In the genomic region with DNA sequence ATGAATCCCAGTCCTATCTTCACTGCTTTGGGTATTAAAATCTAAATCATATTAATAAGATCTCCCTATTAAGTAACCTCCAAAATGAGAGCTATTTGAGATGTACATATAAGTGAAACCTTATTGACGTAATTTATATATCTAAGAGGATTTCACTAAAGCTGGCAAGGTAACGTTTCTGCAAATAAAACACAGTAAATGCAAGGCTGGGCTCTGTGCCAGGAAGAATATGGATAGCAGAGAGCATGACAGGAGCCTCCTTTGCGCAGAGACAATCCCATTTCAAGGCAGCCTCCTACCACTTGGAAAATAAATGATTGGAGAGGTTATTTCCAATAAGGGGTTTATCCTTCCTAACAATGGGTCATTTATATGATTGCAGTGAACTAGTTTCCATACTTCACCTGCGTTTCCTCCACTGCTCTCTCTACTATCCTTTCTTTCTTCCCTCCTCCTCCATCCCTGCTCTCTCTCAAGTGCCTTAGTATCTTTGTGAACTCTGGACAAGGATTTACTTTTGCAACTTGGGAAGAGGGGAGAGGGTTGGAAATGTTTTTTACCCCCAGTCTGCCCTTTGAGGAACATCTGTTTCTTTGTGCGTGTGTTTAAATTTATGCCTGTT, we compare ENCODE assay signal across 8 cellular contexts. TPM values are rescaled to one million over a fixed set of nuclear protein-coding genes. Genes with fewer than 3 reads are reported as not detected.
DNase-seq lines count a peak whose midpoint lies in the region; ATAC-seq and TF ChIP-seq lines count a peak whose summit lies in the region.

No MANE protein-coding gene starts in this region.

- TF ChIP-seq CTCF in HFFc6 (IDR thresholded peaks at IDR 0.05) (no peak), endothelial cell (IDR thresholded peaks at IDR 0.05; ENCODE audit: unreplicated experiment) (no peak), gastrocnemius medialis (IDR thresholded peaks at IDR 0.05 in 4 of 5, conservative IDR thresholded peaks at IDR 0.05 in 1 of 5) (no peak), GM10248 (IDR thresholded peaks at IDR 0.05; ENCODE audit: control extremely low read depth, extremely low read depth, low read depth, missing control alignments) (no peak)

- H3K4me1 Mint-ChIP-seq in HFFc6 (ENCODE audit: low read depth) (peaks cover 58% of the 10 kb centered on the region), endothelial cell (ENCODE audit: unreplicated experiment) (peaks cover 48% of the 10 kb centered on the region)

- ATAC-seq in gastrocnemius medialis (no peak), HG03159 (IDR thresholded peaks at IDR 0.05; ENCODE audit: unreplicated experiment) (no peak)

- no peak for DNase-seq in HFFc6
- peak; percentile 71 for DNase-seq in NCI-H82 treated with DMSO at 0.1 percent for 48 hours (lab: John Stamatoyannopoulos, UW; ENCODE audit: unreplicated experiment)
- DNase-seq in endothelial cell (ENCODE audit: low spot score): no peak
- no peak for DNase-seq in gastrocnemius medialis
- DNase-seq in occipital lobe (lab: John Stamatoyannopoulos, UW): no peak
- DNase-seq in GM10248 (ENCODE audit: extremely low spot score): no peak
- DNase-seq in posterior vena cava (ENCODE audit: low spot score): no peak

- peak overlapping the region; percentile 90 to 96 (median 95) for H3K27ac ChIP-seq in gastrocnemius medialis

- TF ChIP-seq POLR2A in gastrocnemius medialis (IDR thresholded peaks at IDR 0.05): no peak

- intact Hi-C loops in gastrocnemius medialis (cut with DNase I; ENCODE audit: low total_unique reads) (no loop called here), posterior vena cava (cut with DNase I) (no loop called here)

- H3K36me3 ChIP-seq in gastrocnemius medialis: no peaks in the 10 kb centered on the region

- H3K9me3 ChIP-seq in gastrocnemius medialis: no peaks in the 10 kb centered on the region

- H3K27ac Mint-ChIP-seq in HFFc6 (peak overlapping the region; percentile 62), endothelial cell (ENCODE audit: unreplicated experiment) (no peak overlapping the region)

- H3K27me3 Mint-ChIP-seq in HFFc6 (ENCODE audit: insufficient read depth) (peaks cover 2% of the 10 kb centered on the region; the same call in 1 of the 2 replicates), endothelial cell (ENCODE audit: unreplicated experiment) (peaks cover 18% of the 10 kb centered on the region)

- in situ Hi-C loops in gastrocnemius medialis (cut with MboI; ENCODE audit: low sequenced_read_pairs in 4 of 4): no loop called here

- POLR2A ChIA-PET in GM10248 (lab: Yijun Ruan, JAX): no interaction called here

- no peaks in the 10 kb centered on the region for H3K36me3 Mint-ChIP-seq in HFFc6 (ENCODE audit: low read depth)
- H3K36me3 Mint-ChIP-seq in endothelial cell (ENCODE audit: low read depth, unreplicated experiment): peaks cover 5% of the 10 kb centered on the region

- peaks cover 32 to 39% of the 10 kb centered on the region in 2 donors for H3K4me1 ChIP-seq in gastrocnemius medialis

- H3K9me3 Mint-ChIP-seq in HFFc6 (no peaks in the 10 kb centered on the region), endothelial cell (ENCODE audit: unreplicated experiment) (no peaks in the 10 kb centered on the region)

- peak overlapping the region; percentile 28 to 88 (median 64) for H3K4me3 ChIP-seq in gastrocnemius medialis

- peak overlapping the region; percentile 86; the same call in 1 of the 2 replicates for H3K4me3 Mint-ChIP-seq in HFFc6
- H3K4me3 Mint-ChIP-seq in endothelial cell (ENCODE audit: unreplicated experiment): peak overlapping the region; percentile 19

- CTCF ChIA-PET in GM10248 (lab: Yijun Ruan, JAX): interaction anchor here (2.1 kb wide), 1 partner anchor 30 kb away, joined by 9 read pairs; no protein-coding TSS in a partner anchor

- H3K27me3 ChIP-seq in gastrocnemius medialis: no peaks in the 10 kb centered on the region

RNA-seq across cellular contexts. Expression of gene NFIA, which starts 3.0 kb away (rescaled TPM):
- total RNA-seq in HFFc6 (2021; fragmentation: NEBNext Ultra II Directional; extraction: Animal tissue kit (Norgen Biotek cat#: 25700)): 10 to 100 TPM in 4 of 6 experiments, 1 to 10 TPM in 2; 8.5 to 11.3 (median 10.4) TPM
- total RNA-seq in endothelial cell (ENCODE audit: unreplicated experiment): 16.2 TPM
- 10 to 100 TPM; 12.9 to 27.0 (median 26.6) TPM for total RNA-seq in gastrocnemius medialis
- total RNA-seq in occipital lobe: 41.5 TPM
- total RNA-seq in posterior vena cava: 100 to 1,000 TPM; 117 to 183 TPM
